1 cellular context compared by ENCODE assay signal in the genomic region with DNA sequence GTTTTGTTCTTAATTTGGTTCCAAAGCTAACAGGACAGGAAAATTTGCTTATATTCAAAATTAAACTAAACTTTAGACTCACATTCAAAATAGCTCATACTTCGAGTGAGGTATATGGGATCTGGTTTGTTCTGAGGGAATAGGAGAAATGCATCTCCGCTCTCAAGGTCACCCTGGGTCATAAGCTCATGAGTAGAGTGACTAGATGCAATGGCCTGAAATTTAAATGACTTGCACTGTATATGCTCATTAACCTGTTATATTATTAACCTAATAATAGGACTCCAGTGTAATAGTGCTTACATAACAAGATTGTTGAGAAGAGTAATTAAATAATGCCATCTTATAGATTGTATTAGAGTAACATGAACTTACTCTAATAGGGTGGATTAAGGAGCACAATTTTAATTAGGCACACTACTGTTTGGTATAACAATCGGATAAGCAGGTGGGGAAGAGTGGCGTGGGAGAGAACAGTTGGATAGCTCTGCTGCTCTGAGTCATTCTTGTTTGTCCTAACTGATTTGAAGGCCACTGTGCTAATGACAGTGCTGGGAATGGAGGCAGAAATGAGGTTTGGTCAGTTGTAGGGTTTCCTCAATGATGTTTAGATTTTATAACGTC.
TF ChIP-seq lines count a peak whose summit lies in the region.

No MANE protein-coding gene starts in this region.

TF ChIP-seq in WTC11, 78 proteins besides CTCF, POLR2A, EP300 and RAD21 (continued from another document):
- TF ChIP-seq, protein P1, sequence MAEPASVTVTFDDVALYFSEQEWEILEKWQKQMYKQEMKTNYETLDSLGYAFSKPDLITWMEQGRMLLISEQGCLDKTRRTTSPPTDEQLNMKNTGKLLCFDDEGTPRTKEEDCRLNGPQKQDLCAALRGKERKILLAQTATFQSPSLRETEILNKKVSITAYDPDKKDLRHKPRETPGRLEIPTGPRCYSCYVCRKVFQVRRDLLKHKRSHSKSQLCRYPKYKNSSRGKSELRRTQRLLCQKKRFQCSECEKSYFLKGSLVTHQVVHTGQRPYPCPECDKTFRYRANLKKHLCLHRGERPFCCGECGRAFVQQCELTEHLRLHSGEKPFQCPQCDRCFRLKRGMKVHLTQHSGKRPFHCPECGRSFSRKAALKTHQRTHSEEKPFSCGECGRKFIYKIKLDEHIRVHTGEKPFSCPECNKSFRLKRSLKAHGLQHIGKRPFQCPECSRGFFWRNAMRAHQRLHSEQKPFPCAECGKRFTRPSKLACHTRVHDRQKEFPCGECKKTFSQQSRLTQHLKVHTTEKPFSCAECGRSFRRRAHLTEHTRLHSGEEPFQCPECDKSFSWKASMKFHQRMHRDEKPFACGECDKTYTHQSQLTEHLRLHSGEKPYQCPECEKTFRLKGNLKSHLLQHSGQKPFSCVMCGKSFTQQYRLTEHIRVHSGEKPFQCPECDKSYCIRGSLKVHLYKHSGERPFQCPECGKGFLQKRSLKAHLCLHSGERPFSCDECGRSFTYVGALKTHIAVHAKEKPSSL (CRISPR knock-in tag; conservative IDR thresholded peaks at IDR 0.05), result no peak
- TF ChIP-seq, protein P2, sequence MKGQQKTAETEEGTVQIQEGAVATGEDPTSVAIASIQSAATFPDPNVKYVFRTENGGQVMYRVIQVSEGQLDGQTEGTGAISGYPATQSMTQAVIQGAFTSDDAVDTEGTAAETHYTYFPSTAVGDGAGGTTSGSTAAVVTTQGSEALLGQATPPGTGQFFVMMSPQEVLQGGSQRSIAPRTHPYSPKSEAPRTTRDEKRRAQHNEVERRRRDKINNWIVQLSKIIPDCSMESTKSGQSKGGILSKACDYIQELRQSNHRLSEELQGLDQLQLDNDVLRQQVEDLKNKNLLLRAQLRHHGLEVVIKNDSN (CRISPR knock-in tag; IDR thresholded peaks at IDR 0.05), result no peak
- TF ChIP-seq SMAD3 (CRISPR knock-in tag; IDR thresholded peaks at IDR 0.05; ENCODE audit: borderline replicate concordance), result no peak
